8 cellular contexts compared by ENCODE assay signal in the genomic region with DNA sequence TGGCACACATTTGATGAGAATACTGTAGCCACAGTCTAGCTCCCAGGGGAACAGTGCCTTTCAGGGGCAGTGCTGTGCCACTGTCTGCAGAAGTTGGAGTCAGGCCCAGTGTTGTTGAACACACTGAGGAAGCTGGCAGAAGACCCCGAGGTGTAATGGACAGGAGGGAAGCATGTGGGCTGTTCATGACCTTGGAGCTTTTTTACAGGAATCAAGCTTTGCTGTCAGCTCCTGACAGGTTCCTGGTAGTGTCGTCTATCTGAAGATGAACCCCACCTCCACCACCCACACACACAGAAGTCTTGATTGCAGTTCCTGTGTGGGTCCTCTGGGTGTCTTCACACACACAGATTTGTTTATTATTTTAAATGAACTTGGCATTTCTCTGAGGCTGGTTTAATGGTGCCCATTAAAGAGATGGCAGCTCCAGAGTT. TPM values are rescaled to one million over a fixed set of nuclear protein-coding genes. Genes with fewer than 3 reads are reported as not detected.
DNase-seq lines count a peak whose midpoint lies in the region; ATAC-seq and TF ChIP-seq lines count a peak whose summit lies in the region.

No MANE protein-coding gene starts in this region.

- H3K27me3 ChIP-seq in esophagus squamous epithelium = no peaks in the 10 kb centered on the region

- DNase-seq in SKM-1 treated with dmso at 0.1 percent for 144 hours (lab: John Stamatoyannopoulos, UW; ENCODE audit: unreplicated experiment) (peak; percentile 16), SKM-1 (lab: John Stamatoyannopoulos, UW; ENCODE audit: unreplicated experiment) (no peak), H4 (ENCODE audit: low spot score) (peak; percentile 69), LHCN-M2 (ENCODE audit: low read depth) (peak; percentile 58), WTC11 (ENCODE audit: low spot score) (no peak), esophagus squamous epithelium (lab: John Stamatoyannopoulos, UW) (no peak), HuH-7 (ENCODE audit: low spot score) (no peak)
- DNase-seq in stimulated activated CD4-positive, alpha-beta T cell treated with anti-CD3 and anti-CD28 coated beads, Interleukin-2, amount 100 ng/mL, for 4 hours (ENCODE audit: low read depth) = peak; percentile 70

- no peaks in the 10 kb centered on the region for H3K27me3 Mint-ChIP-seq in WTC11 (ENCODE audit: low read depth)

- no peak overlapping the region for H3K4me3 Mint-ChIP-seq in WTC11

- intact Hi-C loops in esophagus squamous epithelium (cut with DNase I) = no loop called here

- H3K9me3 ChIP-seq in esophagus squamous epithelium = no peaks in the 10 kb centered on the region

- H3K4me3 ChIP-seq in esophagus squamous epithelium = no peak overlapping the region

- no peaks in the 10 kb centered on the region for H3K36me3 Mint-ChIP-seq in WTC11

- peak; percentile 38; the same call in 1 of the 2 replicates for ATAC-seq in WTC11

- no peaks in the 10 kb centered on the region for H3K9me3 Mint-ChIP-seq in WTC11

- H3K4me1 Mint-ChIP-seq in WTC11 = peaks cover 13% of the 10 kb centered on the region

- CTCF ChIA-PET in WTC11 (lab: Charles Lee) = interaction anchor here (0.6 to 1.7 kb wide), 7 partner anchors 25 to 913 kb away, joined by 3 to 5 read pairs (median 3); a partner anchor contains a TSS

- peak overlapping the region in 2 of 4 donors; percentile 1 to 42 for H3K27ac ChIP-seq in esophagus squamous epithelium

- H3K27ac Mint-ChIP-seq in WTC11 = no peak overlapping the region

- TF ChIP-seq CTCF in WTC11 (IDR thresholded peaks at IDR 0.05) (no peak), esophagus squamous epithelium (IDR thresholded peaks at IDR 0.05) (peak; percentile 26 to 58 (median 38))

- H3K4me1 ChIP-seq in esophagus squamous epithelium = peaks cover 4 to 57% (median 10%) of the 10 kb centered on the region in 3 donors

- POLR2A ChIA-PET in WTC11 (lab: Charles Lee) = no interaction called here

- 0 to 25% methylated on average over 2 of the region's 2 CpGs for WGBS in esophagus squamous epithelium, 2 donors

- no peaks in the 10 kb centered on the region for H3K36me3 ChIP-seq in esophagus squamous epithelium

- TF ChIP-seq POLR2A in esophagus squamous epithelium (IDR thresholded peaks at IDR 0.05) = no peak

TF ChIP-seq in WTC11, 78 proteins besides CTCF, POLR2A, EP300 and RAD21:
- TF ChIP-seq ZNF121 (CRISPR knock-in tag; IDR thresholded peaks at IDR 0.05) = no peak

RNA-seq across cellular contexts. Expression of a gene that starts 40.3 kb away (rescaled TPM):
- total RNA-seq in H4 (2014; rRNA removed; shearing (Covaris generic)) = 7.6 and 16.5 TPM in 2 replicates
- total RNA-seq in LHCN-M2 (2014; rRNA removed) (25.6 and 26.5 TPM in 2 replicates), WTC11 (2021) (18.1 to 24.1 TPM (median 19.9 TPM) in 3 replicates), esophagus squamous epithelium (10 to 100 TPM; 19.5 to 44.6 (median 34.9) TPM)
- polyA plus RNA-seq in LHCN-M2 (2012) = 7.4 TPM

Comparison
In these comparisons a context has a peak if more than half of its experiments do, and no peak if none do; other contexts are left out.
1. DNase-seq: peak in SKM-1 treated with dmso at 0.1 percent for 144 hours (single experiment), H4 (single experiment), LHCN-M2 (single experiment) and stimulated activated CD4-positive, alpha-beta T cell treated with anti-CD3 and anti-CD28 coated beads, Interleukin-2, amount 100 ng/mL, for 4 hours (single experiment); none in SKM-1 (single experiment), WTC11 (single experiment), esophagus squamous epithelium (single experiment) and HuH-7 (single experiment).